8 cellular contexts compared by ENCODE assay signal in the genomic region with DNA sequence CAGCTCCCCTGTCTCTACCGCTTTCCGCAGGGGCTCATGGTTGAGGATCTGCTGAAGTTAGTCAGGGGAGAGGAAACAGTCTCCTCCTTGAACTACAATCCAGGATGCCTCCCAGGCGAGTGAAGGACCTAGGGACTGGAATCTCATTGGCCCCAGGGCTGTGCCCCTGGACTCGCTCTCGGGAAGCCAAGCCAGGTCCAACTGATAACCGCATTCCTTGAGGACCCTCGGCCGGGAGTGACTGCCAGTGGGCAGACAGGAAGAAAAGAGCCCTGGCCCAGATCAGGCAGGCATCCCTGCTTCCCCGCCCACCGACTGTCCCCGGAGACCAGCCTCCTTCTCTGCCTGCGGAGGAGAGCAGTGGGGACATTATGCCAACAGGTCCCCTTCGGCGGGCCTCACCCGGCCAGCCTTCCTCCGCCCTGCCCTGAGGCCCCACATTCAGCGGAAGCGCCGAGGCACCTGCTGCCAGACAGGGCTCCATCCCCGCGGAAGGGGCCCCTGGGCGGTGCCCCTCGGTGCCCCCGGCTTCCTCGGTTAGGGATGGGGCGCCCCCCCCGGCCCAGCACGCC. TPM values are rescaled to one million over a fixed set of nuclear protein-coding genes. Genes with fewer than 3 reads are reported as not detected.
DNase-seq lines count a peak whose midpoint lies in the region; ATAC-seq lines count a peak whose summit lies in the region.

No MANE protein-coding gene starts in this region.

- peak; percentile 8 for DNase-seq in activated T-cell treated with anti-CD3 and anti-CD28 coated beads for 48 hours (ENCODE audit: low read depth)
- DNase-seq in activated T-cell treated with anti-CD3 and anti-CD28 coated beads for 4 hours = no peak
- DNase-seq in activated T-cell treated with anti-CD3 and anti-CD28 coated beads, Interleukin-2, amount 50 U/mL, for 72 hours = peak; percentile 46 to 47
- peak in 2 of 3 experiments; percentile 6 to 16 for DNase-seq in stimulated activated CD4-positive, alpha-beta T cell treated with anti-CD3 and anti-CD28 coated beads, TNF-alpha, amount 100 ng/mL, for 24 hours (ENCODE audit: low read depth in 3 of 3)
- DNase-seq in inferior parietal cortex (ENCODE audit: extremely low spot score) = no peak
- no peak for DNase-seq in SW 1271 (lab: John Stamatoyannopoulos, UW)

- peak; percentile 45 to 54 for ATAC-seq in activated T-cell treated with anti-CD3 and anti-CD28 coated beads, Interleukin-2, amount 50 U/mL, for 72 hours (replicated peaks in 1 of 2)
- no peak for ATAC-seq in HG03354 (IDR thresholded peaks at IDR 0.05; ENCODE audit: poor library complexity, severe bottlenecking, unreplicated experiment)

- no peaks in the 10 kb centered on the region for H3K9me3 ChIP-seq in iPS-20b (ENCODE audit: insufficient read depth, low read depth, low read length)

- H3K36me3 ChIP-seq in iPS-20b (ENCODE audit: insufficient read depth, low read depth, low read length) = no peaks in the 10 kb centered on the region

- peaks cover 43% of the 10 kb centered on the region for H3K27me3 ChIP-seq in iPS-20b (ENCODE audit: insufficient read depth, low read length)

- H3K27ac ChIP-seq in iPS-20b (ENCODE audit: low read length) = no peak overlapping the region

- H3K4me3 Mint-ChIP-seq in activated T-cell treated with anti-CD3 and anti-CD28 coated beads, Interleukin-2, amount 50 U/mL, for 72 hours = peak overlapping the region; percentile 72 to 75

- peak overlapping the region; percentile 70 for H3K4me3 ChIP-seq in iPS-20b (ENCODE audit: low read length)

- peaks cover 14% of the 10 kb centered on the region for H3K4me1 Mint-ChIP-seq in activated T-cell treated with anti-CD3 and anti-CD28 coated beads, Interleukin-2, amount 50 U/mL, for 72 hours (ENCODE audit: low read depth)

- H3K36me3 Mint-ChIP-seq in activated T-cell treated with anti-CD3 and anti-CD28 coated beads, Interleukin-2, amount 50 U/mL, for 72 hours (ENCODE audit: insufficient read depth in 2 of 2) = no peaks in the 10 kb centered on the region

- H3K4me1 ChIP-seq in iPS-20b (ENCODE audit: insufficient read depth, low read length) = peaks cover 26% of the 10 kb centered on the region

- H3K9ac ChIP-seq in iPS-20b (ENCODE audit: low read depth, low read length) = peak overlapping the region; percentile 13; the same call in 1 of the 2 replicates

- H3K27ac Mint-ChIP-seq in activated T-cell treated with anti-CD3 and anti-CD28 coated beads, Interleukin-2, amount 50 U/mL, for 72 hours = no peak overlapping the region

- no peaks in the 10 kb centered on the region for H3K9me3 Mint-ChIP-seq in activated T-cell treated with anti-CD3 and anti-CD28 coated beads, Interleukin-2, amount 50 U/mL, for 72 hours

- peaks cover 24% of the 10 kb centered on the region for H3K27me3 Mint-ChIP-seq in activated T-cell treated with anti-CD3 and anti-CD28 coated beads, Interleukin-2, amount 50 U/mL, for 72 hours (ENCODE audit: low read depth)

RNA-seq across cellular contexts. Expression of a gene that starts 0.8 kb away (rescaled TPM):
- total RNA-seq in activated T-cell treated with anti-CD3 and anti-CD28 coated beads, Interleukin-2, amount 50 U/mL, for 72 hours = 1 to 10 TPM; 2.6 to 3.4 TPM

Comparison
In these comparisons a context has a peak if more than half of its experiments do, and no peak if none do; other contexts are left out.
1. DNase-seq: peak in activated T-cell treated with anti-CD3 and anti-CD28 coated beads for 48 hours (single experiment), activated T-cell treated with anti-CD3 and anti-CD28 coated beads, Interleukin-2, amount 50 U/mL, for 72 hours (2 of 2) and stimulated activated CD4-positive, alpha-beta T cell treated with anti-CD3 and anti-CD28 coated beads, TNF-alpha, amount 100 ng/mL, for 24 hours (2 of 3); none in activated T-cell treated with anti-CD3 and anti-CD28 coated beads for 4 hours (single experiment), inferior parietal cortex (single experiment) and SW 1271 (0 of 2).